1 cellular context compared by ENCODE assay signal in the genomic region with DNA sequence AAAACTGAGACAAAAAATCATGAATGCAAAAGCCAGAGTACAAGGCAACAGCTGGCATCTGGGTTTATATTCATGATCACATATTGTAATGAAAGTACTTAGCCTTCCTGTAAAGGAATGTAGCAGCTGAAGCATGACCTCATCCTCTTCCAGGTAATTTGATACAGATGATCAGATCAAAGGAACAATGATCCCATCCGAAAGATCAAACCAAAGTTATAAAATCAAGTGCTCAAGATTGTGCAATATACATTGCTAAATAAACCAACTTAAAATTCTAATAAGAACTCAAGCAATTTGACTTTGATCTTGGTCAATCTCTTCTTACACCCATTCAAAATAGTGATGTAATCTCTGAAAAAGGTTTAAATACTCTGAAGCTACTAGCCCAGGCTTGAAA.
A peak's percentile ranks its signal among the peaks of the same experiment; 100 is the strongest.
TF ChIP-seq lines count a peak whose summit lies in the region.

No MANE protein-coding gene starts in this region.

TF ChIP-seq in HepG2, 621 proteins besides CTCF, POLR2A, EP300 and RAD21:
- TF ChIP-seq ATF7 (IDR thresholded peaks at IDR 0.05) (peak; percentile 51), ATF7 (CRISPR knock-in tag; IDR thresholded peaks at IDR 0.05) (no peak), CEBPB (IDR thresholded peaks at IDR 0.05; ENCODE audit: borderline replicate concordance, low read depth, low read length) (0 out of 2 replicates have a peak, but pooled peaks have one; percentile 49), EZH2 (conservative IDR thresholded peaks at IDR 0.05; ENCODE audit: low read depth, low read length) (no peak)
